In genomic region chr19:9935409-9936062, GRCh38 we compare ENCODE assay signal across 1 cellular context.
TF ChIP-seq lines count a peak whose summit lies in the region.

No MANE protein-coding gene starts in this region.

TF ChIP-seq in HEK293, 187 proteins besides CTCF, POLR2A, EP300 and RAD21 (continued from another document and continues in another):
- TF ChIP-seq ZNF341 (tag by site-specific recombination; IDR thresholded peaks at IDR 0.05; ENCODE audit: low read depth) (peak; percentile 39), PRDM10 (tag by site-specific recombination; IDR thresholded peaks at IDR 0.05) (peak; percentile 36), ZNF548 (tag by site-specific recombination; IDR thresholded peaks at IDR 0.05) (no peak), ZFP37 (tag by site-specific recombination; IDR thresholded peaks at IDR 0.05) (no peak), MYNN (tag by site-specific recombination; IDR thresholded peaks at IDR 0.05; ENCODE audit: borderline replicate concordance) (no peak), ZNF747 (tag by site-specific recombination; IDR thresholded peaks at IDR 0.05) (no peak), ZXDB (tag by site-specific recombination; IDR thresholded peaks at IDR 0.05) (no peak), ZNF112 (tag by site-specific recombination; IDR thresholded peaks at IDR 0.05) (no peak), ELK4 (IDR thresholded peaks at IDR 0.05; ENCODE audit: borderline replicate concordance, low read depth, low read length) (no peak), ZNF211 (tag by site-specific recombination; IDR thresholded peaks at IDR 0.05; ENCODE audit: low read depth) (no peak), ZNF624 (tag by site-specific recombination; IDR thresholded peaks at IDR 0.05) (no peak), ZNF660 (tag by site-specific recombination; IDR thresholded peaks at IDR 0.05) (no peak), ZNF157 (tag by site-specific recombination; IDR thresholded peaks at IDR 0.05) (peak; percentile 45; the same call in 1 of the 2 replicates), REST (tag by site-specific recombination; IDR thresholded peaks at IDR 0.05) (no peak), PRDM4 (tag by site-specific recombination; IDR thresholded peaks at IDR 0.05) (no peak), KLF17 (tag by site-specific recombination; IDR thresholded peaks at IDR 0.05) (peak; percentile 24; the same call in 1 of the 2 replicates), ZNF701 (tag by site-specific recombination; IDR thresholded peaks at IDR 0.05) (no peak), ZNF791 (tag by site-specific recombination; IDR thresholded peaks at IDR 0.05) (no peak), HIC1 (tag by site-specific recombination; IDR thresholded peaks at IDR 0.05) (peak; percentile 55; the same call in 1 of the 2 replicates), ZSCAN18 (tag by site-specific recombination; IDR thresholded peaks at IDR 0.05) (peak; percentile 61; the same call in 1 of the 2 replicates), ZNF26 (tag by site-specific recombination; IDR thresholded peaks at IDR 0.05) (no peak), GFI1B (tag by site-specific recombination; IDR thresholded peaks at IDR 0.05) (no peak), ZNF843 (tag by site-specific recombination; IDR thresholded peaks at IDR 0.05) (no peak), ZNF266 (tag by site-specific recombination; IDR thresholded peaks at IDR 0.05; ENCODE audit: low read depth) (no peak), ZNF704 (tag by site-specific recombination; IDR thresholded peaks at IDR 0.05) (no peak), SETDB1 (IDR thresholded peaks at IDR 0.05; ENCODE audit: insufficient read length, low read length) (no peak), ZNF707 (tag by site-specific recombination; IDR thresholded peaks at IDR 0.05) (no peak), ZNF580 (tag by site-specific recombination; IDR thresholded peaks at IDR 0.05) (no peak), BCL11B (tag by site-specific recombination; IDR thresholded peaks at IDR 0.05; ENCODE audit: low read depth) (no peak), ZNF394 (tag by site-specific recombination; IDR thresholded peaks at IDR 0.05; ENCODE audit: borderline replicate concordance) (no peak), INSM2 (tag by site-specific recombination; IDR thresholded peaks at IDR 0.05) (no peak), ZNF433 (tag by site-specific recombination; IDR thresholded peaks at IDR 0.05; ENCODE audit: low read depth) (no peak), ZFP41 (tag by site-specific recombination; IDR thresholded peaks at IDR 0.05; ENCODE audit: borderline replicate concordance) (no peak), KLF9 (tag by site-specific recombination; IDR thresholded peaks at IDR 0.05; ENCODE audit: low read depth) (no peak), ZNF292 (tag by site-specific recombination; IDR thresholded peaks at IDR 0.05; ENCODE audit: borderline replicate concordance, low read depth) (no peak), ZNF140 (tag by site-specific recombination; IDR thresholded peaks at IDR 0.05) (no peak), ZNF658 (tag by site-specific recombination; IDR thresholded peaks at IDR 0.05) (no peak), MZF1 (tag by site-specific recombination; IDR thresholded peaks at IDR 0.05; ENCODE audit: borderline replicate concordance) (no peak)
